ENCODE assay signal across 8 cellular contexts in the genomic region with DNA sequence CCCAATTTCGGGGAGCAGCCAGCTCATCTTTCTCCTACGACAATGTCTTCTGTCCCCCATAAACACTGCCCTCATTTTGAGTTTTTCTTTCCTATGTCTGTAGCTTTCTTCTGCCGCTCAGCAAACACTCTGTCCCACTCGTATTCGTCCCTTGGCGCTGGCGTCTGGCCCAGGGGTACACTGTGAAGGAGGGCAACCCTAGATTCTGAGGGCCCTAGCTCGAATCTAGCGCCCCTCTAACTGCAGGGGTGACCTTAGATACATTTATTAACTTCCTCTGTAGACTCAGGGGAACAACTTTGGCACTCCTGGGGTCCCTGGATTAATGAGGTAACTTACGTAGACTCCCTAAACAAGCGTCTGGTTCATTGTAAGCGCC. TPM values are rescaled to one million over a fixed set of nuclear protein-coding genes. Genes with fewer than 3 reads are reported as not detected.
A peak's percentile ranks its signal among the peaks of the same experiment; 100 is the strongest.
DNase-seq lines count a peak whose midpoint lies in the region; ATAC-seq and TF ChIP-seq lines count a peak whose summit lies in the region.

No MANE protein-coding gene starts in this region.

- WGBS in body of pancreas, 2 donors: 19 to 26% methylated on average over 12 of the region's 12 CpGs
- WGBS in urinary bladder: 22% methylated on average over 12 of the region's 12 CpGs

- H3K27ac ChIP-seq in body of pancreas (peak overlapping the region in 3 of 4 donors; percentile 81 to 86 (median 84)), urinary bladder (ENCODE audit: low read depth) (no peak overlapping the region)

- no peak for ATAC-seq in body of pancreas

- H3K4me1 ChIP-seq in body of pancreas: peaks cover 26% of the 10 kb centered on the region
- H3K4me1 ChIP-seq in urinary bladder (ENCODE audit: insufficient read depth): no peaks in the 10 kb centered on the region

- peak overlapping the region; percentile 29 to 90 for H3K4me3 ChIP-seq in body of pancreas
- peak overlapping the region; percentile 77 for H3K4me3 ChIP-seq in urinary bladder (ENCODE audit: low read depth, low read length)

- H3K36me3 ChIP-seq in body of pancreas (replicated peaks in 1 of 2; ENCODE audit: insufficient read depth in 1 of 2, low read depth in 2 of 2) (no peaks in the 10 kb centered on the region), urinary bladder (ENCODE audit: insufficient read depth) (no peaks in the 10 kb centered on the region)

- no peaks in the 10 kb centered on the region for H3K27me3 ChIP-seq in body of pancreas

- no peak for TF ChIP-seq POLR2A in body of pancreas (IDR thresholded peaks at IDR 0.05)

- TF ChIP-seq CTCF in body of pancreas (IDR thresholded peaks at IDR 0.05): no peak

- DNase-seq in stimulated activated CD4-positive, alpha-beta T cell treated with anti-CD3 and anti-CD28 coated beads, Interleukin-15, amount 100 ng/mL, for 24 hours: peak; percentile 16
- no peak for DNase-seq in stimulated activated CD4-positive, alpha-beta T cell treated with anti-CD3 and anti-CD28 coated beads, Interleukin-4, amount 100 ng/mL, for 4 hours
- DNase-seq in body of pancreas (peak in 2 of 4 donors; percentile 20 to 28), medulla oblongata (ENCODE audit: extremely low spot score) (peak; percentile 21), kidney glomerular epithelial cell (lab: John Stamatoyannopoulos, UW) (no peak), posterior cingulate gyrus (no peak)
- DNase-seq in effector CD4-positive, alpha-beta T cell: no peak

- H3K9me3 ChIP-seq in body of pancreas: no peaks in the 10 kb centered on the region

- intact Hi-C loops in body of pancreas (cut with DNase I) (no loop called here), posterior cingulate gyrus (cut with DNase I) (loop anchor here (5.0 to 10.0 kb wide), 2 partner anchors 73 to 165 kb away; no protein-coding TSS in a partner anchor)

RNA-seq across cellular contexts. Expression of a gene that starts 0.7 kb away (rescaled TPM):
- 1 to 10 TPM; 7.3 to 8.6 TPM for total RNA-seq in body of pancreas
- 34.4 TPM for total RNA-seq in urinary bladder
- 17.8 TPM for polyA plus RNA-seq in urinary bladder

Comparison
In these comparisons a context has a peak if more than half of its experiments do, and no peak if none do; other contexts are left out.
1. DNase-seq: peak in stimulated activated CD4-positive, alpha-beta T cell treated with anti-CD3 and anti-CD28 coated beads, Interleukin-15, amount 100 ng/mL, for 24 hours (single experiment) and medulla oblongata (single experiment); none in stimulated activated CD4-positive, alpha-beta T cell treated with anti-CD3 and anti-CD28 coated beads, Interleukin-4, amount 100 ng/mL, for 4 hours (0 of 2), kidney glomerular epithelial cell (single experiment), posterior cingulate gyrus (0 of 10) and effector CD4-positive, alpha-beta T cell (single experiment).